23 cellular contexts compared by ENCODE assay signal in genomic region chr10:119308089-119308488, GRCh38.
DNase-seq lines count a peak whose midpoint lies in the region; ATAC-seq, FAIRE-seq and TF ChIP-seq lines count a peak whose summit lies in the region.
"Had no signal": no experiment of that assay in that cellular context is flagged by ENCODE, and none has a peak within 500 bp of the region (broad histone marks: within the 10 kb centered on the region; RNA-seq: fewer than 3 reads in every experiment).

No MANE protein-coding gene starts in this region.

- TF ChIP-seq CTCF in activated CD8-positive, alpha-beta T cell treated with anti-CD3 and anti-CD28 coated beads for 36 hours (IDR thresholded peaks at IDR 0.05): no peak
- TF ChIP-seq CTCF in OCI-LY1 (IDR thresholded peaks at IDR 0.05; ENCODE audit: low read length) (no peak), H1 (IDR thresholded peaks at IDR 0.05; ENCODE audit: control extremely low read depth in 1 of 3, insufficient read depth in 1 of 3, low read depth in 1 of 3, low read length in 3 of 3) (no peak), MCF 10A (IDR thresholded peaks at IDR 0.05; ENCODE audit: unreplicated experiment) (no peak), Calu3 (IDR thresholded peaks at IDR 0.05; ENCODE audit: unreplicated experiment) (no peak)

- H3K27me3 Mint-ChIP-seq in activated CD8-positive, alpha-beta T cell treated with anti-CD3 and anti-CD28 coated beads for 36 hours: peaks cover 3% of the 10 kb centered on the region
- H3K27me3 Mint-ChIP-seq in activated CD8-positive, alpha-beta T cell treated with anti-CD3 and anti-CD28 coated beads, Interleukin-2, amount 10 ng/mL, durations not matched to agents 7 days and 5 days (ENCODE audit: low read depth): peaks cover 27% of the 10 kb centered on the region
- no peaks in the 10 kb centered on the region for H3K27me3 Mint-ChIP-seq in stimulated activated memory B cell treated with anti-CD40 and anti-IgM and Interleukin-4, amounts not matched to agents 10 μg/mL and 1 μg/mL and 100 μg/mL, for 72 hours
- H3K27me3 Mint-ChIP-seq in MCF 10A (ENCODE audit: insufficient read depth, unreplicated experiment) (no peaks in the 10 kb centered on the region), Calu3 (ENCODE audit: unreplicated experiment) (peaks cover 13% of the 10 kb centered on the region)
- H3K27me3 Mint-ChIP-seq: central memory CD8-positive, alpha-beta T cell had no signal

- H2BK120ac ChIP-seq in H1 (replicated peaks; ENCODE audit: low read depth, low read length): no peak overlapping the region

- CTCF ChIA-PET in activated CD8-positive, alpha-beta T cell treated with anti-CD3 and anti-CD28 coated beads for 36 hours (lab: Charles Lee): interaction anchor here (1.3 to 4.7 kb wide), 2 partner anchors 13 to 101 kb away, joined by 5 to 21 read pairs; partner anchors contain the start of gene GRK5
- CTCF ChIA-PET in activated CD8-positive, alpha-beta T cell treated with anti-CD3 and anti-CD28 coated beads, Interleukin-2, amount 10 ng/mL, durations not matched to agents 7 days and 5 days (lab: Charles Lee): interaction anchor here (1.4 to 2.2 kb wide), 2 partner anchors 98 to 108 kb away, joined by 3 to 7 read pairs; no protein-coding TSS in a partner anchor
- CTCF ChIA-PET in H1 (lab: Charles Lee; ENCODE audit: partially characterized antibody): interaction anchor here (1.0 to 1.6 kb wide), 9 partner anchors 12 to 137 kb away, joined by 3 to 7 read pairs (median 4); no protein-coding TSS in a partner anchor
- CTCF ChIA-PET in MCF 10A (lab: Yijun Ruan, JAX): interaction anchor here (0.7 to 1.3 kb wide), 2 partner anchors 102 to 109 kb away, joined by 3 to 4 read pairs; no protein-coding TSS in a partner anchor
- CTCF ChIA-PET in Calu3 (lab: Charles Lee): no interaction called here

- no peaks in the 10 kb centered on the region for H3K36me3 ChIP-seq in OCI-LY1 (ENCODE audit: insufficient read depth, low read length)
- no peaks in the 10 kb centered on the region for H3K36me3 ChIP-seq in H1 (ENCODE audit: control insufficient read depth in 2 of 4, insufficient read depth in 4 of 4, low read length in 3 of 4)
- H3K36me3 ChIP-seq: gastroesophageal sphincter, tibial nerve had no signal

- intact Hi-C loops in activated CD8-positive, alpha-beta T cell treated with anti-CD3 and anti-CD28 coated beads for 36 hours (cut with micrococcal nuclease): no loop called here
- intact Hi-C loops in MCF 10A (cut with micrococcal nuclease): no loop called here
- intact Hi-C loops in Calu3 (cut with micrococcal nuclease; ENCODE audit: unreplicated experiment): no loop called here

- no peak for TF ChIP-seq POLR2A in H1 (IDR thresholded peaks at IDR 0.05; ENCODE audit: control extremely low read depth in 1 of 2, low read depth in 2 of 2, low read length in 2 of 2)

- no peak overlapping the region for H3K4me3 Mint-ChIP-seq in activated CD8-positive, alpha-beta T cell treated with anti-CD3 and anti-CD28 coated beads for 36 hours
- no peak overlapping the region for H3K4me3 Mint-ChIP-seq in activated CD8-positive, alpha-beta T cell treated with anti-CD3 and anti-CD28 coated beads, Interleukin-2, amount 10 ng/mL, durations not matched to agents 7 days and 5 days
- H3K4me3 Mint-ChIP-seq in stimulated activated memory B cell treated with anti-CD40 and anti-IgM and Interleukin-4, amounts not matched to agents 10 μg/mL and 1 μg/mL and 100 μg/mL, for 72 hours: no peak overlapping the region
- H3K4me3 Mint-ChIP-seq in MCF 10A (ENCODE audit: unreplicated experiment) (no peak overlapping the region), Calu3 (ENCODE audit: low read depth, unreplicated experiment) (no peak overlapping the region)
- H3K4me3 Mint-ChIP-seq: activated CD4-positive, alpha-beta T cell treated with anti-CD3 and anti-CD28 coated beads, Interleukin-2, amount 10 ng/mL, durations not matched to agents 7 days and 5 days; activated CD8-positive, alpha-beta memory T cell treated with anti-CD3 and anti-CD28 coated beads, Interleukin-2, amount 10 ng/mL, durations not matched to agents 7 days and 5 days; activated naive CD8-positive, alpha-beta T cell treated with anti-CD3 and anti-CD28 coated beads, Interleukin-2, amount 10 ng/mL, durations not matched to agents 7 days and 5 days; CD8-positive, alpha-beta memory T cell; central memory CD8-positive, alpha-beta T cell; stimulated activated naive CD8-positive, alpha-beta T cell treated with anti-CD3 and anti-CD28 coated beads, Interleukin-15, amount 100 ng/mL, for 72 hours had no signal

- H2BK20ac ChIP-seq in H1 (ENCODE audit: low read length): no peak overlapping the region

- H3K4me3 ChIP-seq in OCI-LY1 (ENCODE audit: low read depth, low read length, poor library complexity, severe bottlenecking) (no peak overlapping the region), H1 (ENCODE audit: extremely low read depth in 1 of 4, insufficient read depth in 2 of 4, low read depth in 3 of 4, low read length in 4 of 4) (no peak overlapping the region)
- H3K4me3 ChIP-seq: gastroesophageal sphincter, tibial nerve had no signal

- H3K56ac ChIP-seq in H1 (replicated peaks; ENCODE audit: insufficient read length, low read depth, low read length): no peak overlapping the region

- H2AFZ ChIP-seq in OCI-LY1 (ENCODE audit: low read length): no peak overlapping the region
- no peak overlapping the region for H2AFZ ChIP-seq in H1 (ENCODE audit: low read length)

- H3K4me1 Mint-ChIP-seq in activated CD8-positive, alpha-beta T cell treated with anti-CD3 and anti-CD28 coated beads for 36 hours (ENCODE audit: low read depth): peaks cover 72% of the 10 kb centered on the region
- peaks cover 69% of the 10 kb centered on the region for H3K4me1 Mint-ChIP-seq in activated CD8-positive, alpha-beta T cell treated with anti-CD3 and anti-CD28 coated beads, Interleukin-2, amount 10 ng/mL, durations not matched to agents 7 days and 5 days (ENCODE audit: low read depth)
- H3K4me1 Mint-ChIP-seq in stimulated activated memory B cell treated with anti-CD40 and anti-IgM and Interleukin-4, amounts not matched to agents 10 μg/mL and 1 μg/mL and 100 μg/mL, for 72 hours: peaks cover 92% of the 10 kb centered on the region
- H3K4me1 Mint-ChIP-seq in MCF 10A (ENCODE audit: insufficient read depth, unreplicated experiment): peaks cover 30% of the 10 kb centered on the region
- H3K4me1 Mint-ChIP-seq in Calu3 (ENCODE audit: low read depth, unreplicated experiment): no peaks in the 10 kb centered on the region

- no peak overlapping the region for H4K91ac ChIP-seq in H1 (replicated peaks; ENCODE audit: insufficient read length, low read length)

- H3K27me3 ChIP-seq in OCI-LY1 (ENCODE audit: insufficient read depth, low read length) (no peaks in the 10 kb centered on the region), H1 (replicated peaks in 1 of 4; ENCODE audit: control insufficient read depth in 3 of 4, extremely low read depth in 1 of 4, insufficient read depth in 3 of 4, low read length in 3 of 4) (no peaks in the 10 kb centered on the region)
- H3K27me3 ChIP-seq: gastroesophageal sphincter, tibial nerve had no signal

- H3K27ac Mint-ChIP-seq in activated CD8-positive, alpha-beta T cell treated with anti-CD3 and anti-CD28 coated beads for 36 hours: peak overlapping the region; percentile 100
- no peak overlapping the region for H3K27ac Mint-ChIP-seq in activated CD8-positive, alpha-beta T cell treated with anti-CD3 and anti-CD28 coated beads, Interleukin-2, amount 10 ng/mL, durations not matched to agents 7 days and 5 days
- peak overlapping the region; percentile 98 for H3K27ac Mint-ChIP-seq in stimulated activated memory B cell treated with anti-CD40 and anti-IgM and Interleukin-4, amounts not matched to agents 10 μg/mL and 1 μg/mL and 100 μg/mL, for 72 hours
- H3K27ac Mint-ChIP-seq in MCF 10A (ENCODE audit: low read depth, unreplicated experiment): no peak overlapping the region
- no peak overlapping the region for H3K27ac Mint-ChIP-seq in Calu3 (ENCODE audit: unreplicated experiment)
- H3K27ac Mint-ChIP-seq: activated naive CD8-positive, alpha-beta T cell treated with anti-CD3 and anti-CD28 coated beads, Interleukin-2, amount 10 ng/mL, durations not matched to agents 7 days and 5 days; stimulated activated naive CD8-positive, alpha-beta T cell treated with anti-CD3 and anti-CD28 coated beads, Interleukin-15, amount 100 ng/mL, for 72 hours had no signal

- no peaks in the 10 kb centered on the region for H3K79me1 ChIP-seq in H1 (ENCODE audit: low read depth, low read length)

- H3K27ac ChIP-seq in OCI-LY1 (ENCODE audit: low read depth, low read length, poor library complexity, severe bottlenecking) (peak overlapping the region; percentile 98), H1 (ENCODE audit: low read depth, low read length) (no peak overlapping the region)

- peaks cover 4% of the 10 kb centered on the region for H3K9me3 Mint-ChIP-seq in activated CD8-positive, alpha-beta T cell treated with anti-CD3 and anti-CD28 coated beads for 36 hours
- no peaks in the 10 kb centered on the region for H3K9me3 Mint-ChIP-seq in activated CD8-positive, alpha-beta T cell treated with anti-CD3 and anti-CD28 coated beads, Interleukin-2, amount 10 ng/mL, durations not matched to agents 7 days and 5 days (ENCODE audit: insufficient read depth)
- peaks cover 5% of the 10 kb centered on the region for H3K9me3 Mint-ChIP-seq in stimulated activated memory B cell treated with anti-CD40 and anti-IgM and Interleukin-4, amounts not matched to agents 10 μg/mL and 1 μg/mL and 100 μg/mL, for 72 hours
- peaks cover 6% of the 10 kb centered on the region for H3K9me3 Mint-ChIP-seq in MCF 10A (ENCODE audit: unreplicated experiment)
- H3K9me3 Mint-ChIP-seq in Calu3 (ENCODE audit: low read depth, unreplicated experiment): no peaks in the 10 kb centered on the region
- H3K9me3 Mint-ChIP-seq: activated CD4-positive, alpha-beta T cell treated with anti-CD3 and anti-CD28 coated beads, Interleukin-2, amount 10 ng/mL, durations not matched to agents 7 days and 5 days had no signal

- no peak for ATAC-seq in activated CD8-positive, alpha-beta T cell treated with anti-CD3 and anti-CD28 coated beads for 36 hours
- no peak for ATAC-seq in activated CD8-positive, alpha-beta T cell treated with anti-CD3 and anti-CD28 coated beads, Interleukin-2, amount 10 ng/mL, durations not matched to agents 7 days and 5 days
- no peak for ATAC-seq in stimulated activated memory B cell treated with anti-CD40 and anti-IgM and Interleukin-4, amounts not matched to agents 10 μg/mL and 1 μg/mL and 100 μg/mL, for 72 hours
- ATAC-seq: activated CD8-positive, alpha-beta memory T cell treated with anti-CD3 and anti-CD28 coated beads, Interleukin-2, amount 10 ng/mL, durations not matched to agents 7 days and 5 days; gastroesophageal sphincter; SK-N-SH treated with all-trans-retinoic acid at 6 μM for 48 hours; stimulated activated naive CD8-positive, alpha-beta T cell treated with anti-CD3 and anti-CD28 coated beads, Interleukin-15, amount 100 ng/mL, for 72 hours had no signal

- POLR2A ChIA-PET in activated CD8-positive, alpha-beta T cell treated with anti-CD3 and anti-CD28 coated beads for 36 hours (lab: Charles Lee): interaction anchor here (0.9 to 1.3 kb wide), 3 partner anchors 12 to 96 kb away, joined by 3 to 4 read pairs (median 3); no protein-coding TSS in a partner anchor
- POLR2A ChIA-PET in activated CD8-positive, alpha-beta T cell treated with anti-CD3 and anti-CD28 coated beads, Interleukin-2, amount 10 ng/mL, durations not matched to agents 7 days and 5 days (lab: Charles Lee): interaction anchor here (5.8 kb wide), 1 partner anchor 100 kb away, joined by 35 read pairs; the partner anchor contains the start of gene GRK5
- POLR2A ChIA-PET in H1 (lab: Charles Lee; ENCODE audit: partially characterized antibody) (no interaction called here), MCF 10A (lab: Yijun Ruan, JAX) (no interaction called here)

- no peak overlapping the region; the same call in 1 of the 2 replicates for H3K9ac ChIP-seq in OCI-LY1 (ENCODE audit: low read length)
- no peak overlapping the region for H3K9ac ChIP-seq in H1 (replicated peaks in 1 of 4; ENCODE audit: extremely low read depth in 1 of 4, low read depth in 3 of 4, low read length in 3 of 4)

- H3K79me2 ChIP-seq in OCI-LY1 (ENCODE audit: insufficient read depth, low read length): no peaks in the 10 kb centered on the region
- H3K79me2 ChIP-seq in H1 (ENCODE audit: control insufficient read depth in 1 of 2, insufficient read depth in 2 of 2, low read length in 2 of 2): no peaks in the 10 kb centered on the region

- H4K20me1 ChIP-seq in OCI-LY1 (ENCODE audit: insufficient read depth, low read length) (no peaks in the 10 kb centered on the region), H1 (replicated peaks in 1 of 2; ENCODE audit: control insufficient read depth in 1 of 2, insufficient read depth in 2 of 2, low read length in 2 of 2) (peaks cover 0 to 4% of the 10 kb centered on the region in 2 experiments)

- WGBS in H1 (ENCODE audit: extremely low coverage in 1 of 2, insufficient coverage in 1 of 2, insufficient read length in 1 of 2, insufficient replicate concordance in 2 of 2, low coverage in 1 of 2, low lambda C conversion rate in 2 of 2, missing lambda C conversion rate in 1 of 2), 2 experiments: 86% methylated on average over 11 of the region's 12 CpGs; no CpG with 5 or more reads in 1 of the 2 experiments

- H4K5ac ChIP-seq in H1 (ENCODE audit: insufficient read length, low read depth, low read length): no peak overlapping the region

- H4K8ac ChIP-seq in H1 (ENCODE audit: extremely low read depth, insufficient read depth, low read length): peak overlapping the region; percentile 62; the same call in 1 of the 2 replicates

- no peak overlapping the region for H2BK5ac ChIP-seq in H1 (ENCODE audit: low read depth, low read length)

- H3K18ac ChIP-seq in H1 (ENCODE audit: extremely low read depth, low read length): no peak overlapping the region

- H3K9me3 ChIP-seq in OCI-LY1 (ENCODE audit: low read length) (no peaks in the 10 kb centered on the region), H1 (ENCODE audit: insufficient read depth in 2 of 2, low read depth in 1 of 2, low read length in 1 of 2) (no peaks in the 10 kb centered on the region)
- H3K9me3 ChIP-seq: gastroesophageal sphincter, tibial nerve had no signal

- H3K4me2 ChIP-seq in OCI-LY1 (ENCODE audit: low read length) (peak overlapping the region; percentile 66; the same call in 1 of the 2 replicates), H1 (ENCODE audit: insufficient read depth in 1 of 2, low read depth in 2 of 2, low read length in 2 of 2) (no peak overlapping the region)

- DNase-seq in activated CD8-positive, alpha-beta T cell treated with anti-CD3 and anti-CD28 coated beads for 36 hours: no peak
- DNase-seq in activated CD8-positive, alpha-beta T cell treated with anti-CD3 and anti-CD28 coated beads, Interleukin-2, amount 10 ng/mL, durations not matched to agents 7 days and 5 days: no peak
- DNase-seq in H1 (ENCODE audit: low read depth in 1 of 2, low spot score in 2 of 2): no peak
- DNase-seq in MCF 10A (ENCODE audit: unreplicated experiment): no peak
- no peak for DNase-seq in Calu3
- no peak for DNase-seq in islet precursor cell
- DNase-seq: activated CD4-positive, alpha-beta T cell treated with anti-CD3 and anti-CD28 coated beads, Interleukin-2, amount 10 ng/mL, durations not matched to agents 7 days and 5 days; activated CD8-positive, alpha-beta memory T cell treated with anti-CD3 and anti-CD28 coated beads, Interleukin-2, amount 10 ng/mL, durations not matched to agents 7 days and 5 days; activated naive CD8-positive, alpha-beta T cell treated with anti-CD3 and anti-CD28 coated beads, Interleukin-2, amount 10 ng/mL, durations not matched to agents 7 days and 5 days; AML-193; CD8-positive, alpha-beta memory T cell; hippocampal formation; NCI-H2029 treated with DMSO at 0.1 percent for 48 hours; NCI-H226; NCI-H748 treated with DMSO at 0.1 percent for 48 hours; stimulated activated naive CD8-positive, alpha-beta T cell treated with anti-CD3 and anti-CD28 coated beads, Interleukin-15, amount 100 ng/mL, for 72 hours had no signal

- no peak overlapping the region for H2AK5ac ChIP-seq in H1 (ENCODE audit: low read depth, low read length)

- no peaks in the 10 kb centered on the region for H3K9me2 ChIP-seq in OCI-LY1 (ENCODE audit: low read depth, low read length)

- FAIRE-seq in H1 (lab: Jason Lieb, UNC): no peak
- FAIRE-seq: H54 had no signal

- TF ChIP-seq EP300 in H1 (IDR thresholded peaks at IDR 0.05; ENCODE audit: borderline replicate concordance in 1 of 2, low read depth in 2 of 2, low read length in 2 of 2): no peak

- H3K4ac ChIP-seq in H1 (replicated peaks; ENCODE audit: insufficient read length, low read depth, low read length): no peak overlapping the region

- peaks cover 59% of the 10 kb centered on the region for H3K4me1 ChIP-seq in OCI-LY1 (ENCODE audit: insufficient read depth, low read length, severe bottlenecking)
- H3K4me1 ChIP-seq in H1 (replicated peaks in 1 of 4; ENCODE audit: control insufficient read depth in 3 of 4, insufficient read depth in 4 of 4, low read length in 3 of 4): no peaks in the 10 kb centered on the region

- no peak for TF ChIP-seq RAD21 in H1 (IDR thresholded peaks at IDR 0.05 in 1 of 2, conservative IDR thresholded peaks at IDR 0.05 in 1 of 2; ENCODE audit: low read depth in 2 of 2, low read length in 2 of 2)

- H3K14ac ChIP-seq in H1 (ENCODE audit: insufficient read length): no peak overlapping the region

- peaks cover 4% of the 10 kb centered on the region; the same call in 1 of the 2 replicates for H3K23me2 ChIP-seq in H1 (ENCODE audit: low read depth, low read length)

- BruUV-seq in MCF 10A (replicated peaks; lab: Mats Ljungman, UMichigan) (no TSS peak), Calu3 (replicated peaks; lab: Mats Ljungman, UMichigan) (no TSS peak)

- H3K23ac ChIP-seq in H1 (ENCODE audit: insufficient read length): no peak overlapping the region

- peaks cover 6% of the 10 kb centered on the region for H3K36me3 Mint-ChIP-seq in activated CD8-positive, alpha-beta T cell treated with anti-CD3 and anti-CD28 coated beads for 36 hours (ENCODE audit: low read depth)
- H3K36me3 Mint-ChIP-seq in activated CD8-positive, alpha-beta T cell treated with anti-CD3 and anti-CD28 coated beads, Interleukin-2, amount 10 ng/mL, durations not matched to agents 7 days and 5 days (ENCODE audit: low read depth): peaks cover 15% of the 10 kb centered on the region
- H3K36me3 Mint-ChIP-seq in stimulated activated memory B cell treated with anti-CD40 and anti-IgM and Interleukin-4, amounts not matched to agents 10 μg/mL and 1 μg/mL and 100 μg/mL, for 72 hours: peaks cover 8% of the 10 kb centered on the region
- H3K36me3 Mint-ChIP-seq in MCF 10A (ENCODE audit: insufficient read depth, unreplicated experiment): no peaks in the 10 kb centered on the region
- H3K36me3 Mint-ChIP-seq in Calu3 (ENCODE audit: insufficient read depth, unreplicated experiment): no peaks in the 10 kb centered on the region

- no peak overlapping the region for H2BK12ac ChIP-seq in H1 (ENCODE audit: low read depth, low read length)

- no peak overlapping the region for H2BK15ac ChIP-seq in H1 (ENCODE audit: low read length)

- H3F3A ChIP-seq in OCI-LY1 (ENCODE audit: insufficient read depth, low read length): peaks cover 6% of the 10 kb centered on the region; the same call in 1 of the 2 replicates

Comparison
In these comparisons a context has a peak if more than half of its experiments do, and no peak if none do; other contexts are left out.
1. H3K27ac Mint-ChIP-seq: peak in activated CD8-positive, alpha-beta T cell treated with anti-CD3 and anti-CD28 coated beads for 36 hours (single experiment) and stimulated activated memory B cell treated with anti-CD40 and anti-IgM and Interleukin-4, amounts not matched to agents 10 μg/mL and 1 μg/mL and 100 μg/mL, for 72 hours (single experiment); none in activated CD8-positive, alpha-beta T cell treated with anti-CD3 and anti-CD28 coated beads, Interleukin-2, amount 10 ng/mL, durations not matched to agents 7 days and 5 days (single experiment), MCF 10A (single experiment) and Calu3 (single experiment).
2. POLR2A ChIA-PET loops: an anchor here in activated CD8-positive, alpha-beta T cell treated with anti-CD3 and anti-CD28 coated beads for 36 hours (0.9 to 1.3 kb wide) and activated CD8-positive, alpha-beta T cell treated with anti-CD3 and anti-CD28 coated beads, Interleukin-2, amount 10 ng/mL, durations not matched to agents 7 days and 5 days (5.8 kb wide); none called in H1 and MCF 10A.